Comparison of ENCODE assay signal across 8 cellular contexts in the genomic region with DNA sequence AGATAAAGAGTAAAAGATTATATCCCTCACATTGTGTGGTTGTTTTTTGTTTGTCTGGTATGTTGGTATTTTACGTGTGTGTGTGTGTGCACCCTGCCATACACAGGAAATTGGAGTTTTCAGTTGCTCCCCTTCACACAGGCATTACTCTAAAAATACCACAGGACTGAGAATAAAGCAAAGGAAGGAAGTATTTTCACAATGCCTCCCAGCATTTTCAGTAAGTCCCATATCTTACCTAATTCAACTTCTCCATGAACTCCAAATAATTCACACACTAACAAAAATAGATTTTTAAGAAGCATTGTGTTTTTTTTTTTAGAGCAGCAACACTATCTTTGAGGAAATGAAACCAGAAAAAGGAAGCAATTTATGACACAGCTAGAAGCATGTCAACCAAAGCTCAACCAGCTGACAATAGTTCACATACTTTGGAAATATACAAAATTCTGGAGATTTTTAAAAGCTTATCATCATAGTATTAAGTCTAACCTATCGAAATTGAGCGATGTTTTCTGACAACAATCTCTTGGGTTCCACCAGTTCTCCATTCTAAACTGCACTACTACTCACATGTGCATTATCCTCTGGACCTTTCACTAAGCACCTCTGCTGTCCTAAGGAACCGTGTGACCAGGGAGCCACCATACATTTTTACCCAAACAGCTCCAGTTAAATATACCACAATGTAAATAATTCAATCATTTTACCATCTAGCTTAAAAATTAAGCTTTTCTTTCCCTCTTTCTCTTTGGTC. TPM values are rescaled to one million over a fixed set of nuclear protein-coding genes. Genes with fewer than 3 reads are reported as not detected.
DNase-seq lines count a peak whose midpoint lies in the region; ATAC-seq, FAIRE-seq and TF ChIP-seq lines count a peak whose summit lies in the region.

No MANE protein-coding gene starts in this region.

- no peaks in the 10 kb centered on the region for H3K9me3 Mint-ChIP-seq in chondrocyte (ENCODE audit: low read depth)

- H3K27me3 ChIP-seq in osteoblast (ENCODE audit: insufficient read depth, low read length): no peaks in the 10 kb centered on the region

- peaks cover 46% of the 10 kb centered on the region for H4K20me1 ChIP-seq in osteoblast (ENCODE audit: insufficient read depth, low read length)

- no peak for TF ChIP-seq CTCF in GM10266 (IDR thresholded peaks at IDR 0.05; ENCODE audit: control insufficient read depth, insufficient read depth, low read depth, missing control alignments)
- TF ChIP-seq CTCF in NB4 (IDR thresholded peaks at IDR 0.05; ENCODE audit: low read depth, low read length): no peak
- no peak for TF ChIP-seq CTCF in chondrocyte (IDR thresholded peaks at IDR 0.05)
- no peak for TF ChIP-seq CTCF in osteoblast (IDR thresholded peaks at IDR 0.05; ENCODE audit: extremely low read depth, low read depth, low read length)

- H3K9me3 ChIP-seq in osteoblast (ENCODE audit: low read depth, low read length): no peaks in the 10 kb centered on the region

- peaks cover 22% of the 10 kb centered on the region for H3K4me1 ChIP-seq in osteoblast (ENCODE audit: insufficient read depth, low read length)

- peak overlapping the region; percentile 89 for H3K4me3 Mint-ChIP-seq in chondrocyte (ENCODE audit: unreplicated experiment)

- H3K27ac Mint-ChIP-seq in chondrocyte (ENCODE audit: unreplicated experiment): peak overlapping the region; percentile 95

- no peak overlapping the region for H3K27ac ChIP-seq in osteoblast (ENCODE audit: low read depth, low read length)

- no peaks in the 10 kb centered on the region for H3K27me3 Mint-ChIP-seq in chondrocyte (ENCODE audit: low read depth)

- peaks cover 70% of the 10 kb centered on the region for H3K79me2 ChIP-seq in osteoblast (ENCODE audit: insufficient read depth, low read length)

- ATAC-seq in GM21737 (IDR thresholded peaks at IDR 0.05; ENCODE audit: unreplicated experiment): peak; percentile 39

- peak; percentile 43 for DNase-seq in GM10266 (ENCODE audit: extremely low spot score)
- DNase-seq in NB4 (ENCODE audit: low read depth): peak; percentile 78
- no peak for DNase-seq in chondrocyte (ENCODE audit: low spot score)
- DNase-seq in osteoblast (ENCODE audit: insufficient read length, low spot score, missing footprints): no peak
- DNase-seq in urothelium cell line (ENCODE audit: low spot score): no peak
- no peak for DNase-seq in COLO829 (ENCODE audit: low spot score)
- no peak for DNase-seq in HPDE6-E6E7 (ENCODE audit: extremely low spot score)

- no peaks in the 10 kb centered on the region for H3K36me3 Mint-ChIP-seq in chondrocyte (ENCODE audit: low read depth)

- peak overlapping the region; percentile 95 for H3K4me2 ChIP-seq in osteoblast (ENCODE audit: insufficient read depth, low read length)

- no peak for TF ChIP-seq POLR2A in NB4 (IDR thresholded peaks at IDR 0.05; ENCODE audit: extremely low read depth, insufficient read length)

- peaks cover 63% of the 10 kb centered on the region for H3K4me1 Mint-ChIP-seq in chondrocyte (ENCODE audit: low read depth)

- no peak overlapping the region for H2AFZ ChIP-seq in osteoblast (ENCODE audit: low read length)

- H3K36me3 ChIP-seq in osteoblast (ENCODE audit: insufficient read depth, low read length): no peaks in the 10 kb centered on the region

- FAIRE-seq in urothelium cell line (lab: Jason Lieb, UNC): no peak

- H3K4me3 ChIP-seq in NB4 (ENCODE audit: low read depth, low read length) (peak overlapping the region; percentile 90), osteoblast (ENCODE audit: insufficient read depth, low read length) (peak overlapping the region; percentile 3)

RNA-seq across cellular contexts. Expression of gene UBE2J1, which starts 2.1 kb away (rescaled TPM):
- total RNA-seq in chondrocyte (42.6 to 49.8 TPM (median 49.1 TPM) in 3 replicates), osteoblast (44.5 and 45.7 TPM in 2 replicates)

RNA-seq across cellular contexts. Expression of gene GABRR2, which starts 35.4 kb away (rescaled TPM):
- 0.57 to 1.4 TPM (median 0.72 TPM) in 3 replicates for total RNA-seq in chondrocyte
- not detected in 2 replicates for total RNA-seq in osteoblast

Comparison
In these comparisons a context has a peak if more than half of its experiments do, and no peak if none do; other contexts are left out.
1. DNase-seq: peak in GM10266 (single experiment) and NB4 (single experiment); none in chondrocyte (single experiment), osteoblast (single experiment), urothelium cell line (single experiment), COLO829 (single experiment) and HPDE6-E6E7 (single experiment).